1 cellular context compared by ENCODE assay signal in the genomic region with DNA sequence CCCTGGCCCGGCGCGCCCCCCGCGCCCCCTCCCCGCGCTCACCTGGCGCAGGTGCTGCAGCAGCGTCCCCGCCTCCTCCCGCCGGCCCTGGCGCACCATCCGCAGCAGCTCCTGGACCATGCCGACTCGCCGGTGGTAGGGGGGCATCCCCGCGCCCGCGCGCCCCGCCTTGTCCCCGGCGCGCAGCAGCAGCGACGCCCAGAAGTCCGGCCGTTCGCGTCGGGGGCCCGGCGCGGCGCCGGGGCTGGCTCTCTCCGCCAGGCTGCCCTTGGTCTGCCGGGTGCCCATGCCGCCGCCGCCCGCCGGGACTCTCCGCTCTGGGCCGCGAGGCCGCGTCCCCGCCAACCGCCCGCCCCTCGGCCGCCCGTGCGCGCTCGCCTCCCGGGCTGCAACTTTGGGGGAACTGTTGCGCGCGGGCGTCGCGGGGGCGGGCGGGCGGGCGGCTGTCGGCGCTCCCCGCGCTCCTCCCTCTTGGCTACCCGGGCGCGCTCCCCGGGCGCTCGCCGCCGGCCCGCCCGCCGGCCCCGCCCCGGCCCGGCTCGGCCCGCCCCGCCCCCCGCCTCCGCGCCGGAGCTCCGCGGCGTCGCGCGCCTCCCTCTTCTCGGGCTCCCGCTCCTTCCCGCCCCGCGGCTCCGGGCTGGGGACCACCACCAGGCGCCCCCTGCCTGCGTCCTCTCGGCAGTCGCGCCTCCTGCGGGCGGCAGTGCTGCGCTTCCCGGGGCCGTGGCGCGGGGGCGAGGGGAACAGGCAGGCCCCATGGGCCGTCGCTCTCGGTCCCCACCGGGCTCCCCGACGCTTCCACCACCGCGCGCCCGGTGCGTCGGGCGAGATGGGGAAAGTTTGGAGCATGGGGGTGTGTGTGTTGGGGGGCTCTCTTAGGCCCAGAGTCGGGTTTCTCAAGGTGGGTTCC.
TF ChIP-seq lines count a peak whose summit lies in the region.

Gene LRRC75A, minus strand, starts transcription at position 491 of the 910 bp plus-strand sequence. Its CDS starts 203 bp downstream, at position 288.

TF ChIP-seq in HEK293, 187 proteins besides CTCF, POLR2A, EP300 and RAD21 (continued from another document and continues in another):
- TF ChIP-seq, protein P1, sequence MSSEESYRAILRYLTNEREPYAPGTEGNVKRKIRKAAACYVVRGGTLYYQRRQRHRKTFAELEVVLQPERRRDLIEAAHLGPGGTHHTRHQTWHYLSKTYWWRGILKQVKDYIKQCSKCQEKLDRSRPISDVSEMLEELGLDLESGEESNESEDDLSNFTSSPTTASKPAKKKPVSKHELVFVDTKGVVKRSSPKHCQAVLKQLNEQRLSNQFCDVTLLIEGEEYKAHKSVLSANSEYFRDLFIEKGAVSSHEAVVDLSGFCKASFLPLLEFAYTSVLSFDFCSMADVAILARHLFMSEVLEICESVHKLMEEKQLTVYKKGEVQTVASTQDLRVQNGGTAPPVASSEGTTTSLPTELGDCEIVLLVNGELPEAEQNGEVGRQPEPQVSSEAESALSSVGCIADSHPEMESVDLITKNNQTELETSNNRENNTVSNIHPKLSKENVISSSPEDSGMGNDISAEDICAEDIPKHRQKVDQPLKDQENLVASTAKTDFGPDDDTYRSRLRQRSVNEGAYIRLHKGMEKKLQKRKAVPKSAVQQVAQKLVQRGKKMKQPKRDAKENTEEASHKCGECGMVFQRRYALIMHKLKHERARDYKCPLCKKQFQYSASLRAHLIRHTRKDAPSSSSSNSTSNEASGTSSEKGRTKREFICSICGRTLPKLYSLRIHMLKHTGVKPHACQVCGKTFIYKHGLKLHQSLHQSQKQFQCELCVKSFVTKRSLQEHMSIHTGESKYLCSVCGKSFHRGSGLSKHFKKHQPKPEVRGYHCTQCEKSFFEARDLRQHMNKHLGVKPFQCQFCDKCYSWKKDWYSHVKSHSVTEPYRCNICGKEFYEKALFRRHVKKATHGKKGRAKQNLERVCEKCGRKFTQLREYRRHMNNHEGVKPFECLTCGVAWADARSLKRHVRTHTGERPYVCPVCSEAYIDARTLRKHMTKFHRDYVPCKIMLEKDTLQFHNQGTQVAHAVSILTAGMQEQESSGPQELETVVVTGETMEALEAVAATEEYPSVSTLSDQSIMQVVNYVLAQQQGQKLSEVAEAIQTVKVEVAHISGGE (tag by site-specific recombination; conservative IDR thresholded peaks at IDR 0.05; ENCODE audit: low read depth) = no peak
- TF ChIP-seq ZNF214 (tag by site-specific recombination; IDR thresholded peaks at IDR 0.05; ENCODE audit: borderline replicate concordance) (no peak), YY1 (tag by site-specific recombination; IDR thresholded peaks at IDR 0.05) (no peak), ZNF629 (tag by site-specific recombination; IDR thresholded peaks at IDR 0.05) (no peak), GLIS1 (tag by site-specific recombination; IDR thresholded peaks at IDR 0.05) (peak; percentile 76), ELK4 (IDR thresholded peaks at IDR 0.05; ENCODE audit: borderline replicate concordance, low read depth, low read length) (no peak), ZXDB (tag by site-specific recombination; IDR thresholded peaks at IDR 0.05) (no peak), ZBTB1 (tag by site-specific recombination; IDR thresholded peaks at IDR 0.05) (no peak), ZNF398 (tag by site-specific recombination; IDR thresholded peaks at IDR 0.05) (no peak), ZNF48 (tag by site-specific recombination; IDR thresholded peaks at IDR 0.05) (no peak), EGR2 (tag by site-specific recombination; IDR thresholded peaks at IDR 0.05; ENCODE audit: low read depth) (no peak), ZNF274 (IDR thresholded peaks at IDR 0.05; ENCODE audit: low read length) (no peak), ZNF274 (tag by site-specific recombination; IDR thresholded peaks at IDR 0.05; ENCODE audit: borderline replicate concordance) (no peak), ZFP41 (tag by site-specific recombination; IDR thresholded peaks at IDR 0.05; ENCODE audit: borderline replicate concordance) (no peak), ZSCAN23 (tag by site-specific recombination; IDR thresholded peaks at IDR 0.05) (no peak), ZFP3 (tag by site-specific recombination; IDR thresholded peaks at IDR 0.05; ENCODE audit: low read depth) (no peak), ZNF707 (tag by site-specific recombination; IDR thresholded peaks at IDR 0.05) (no peak), GLIS2 (tag by site-specific recombination; IDR thresholded peaks at IDR 0.05) (peak; percentile 51; the same call in 1 of the 2 replicates), ZNF530 (tag by site-specific recombination; IDR thresholded peaks at IDR 0.05; ENCODE audit: low read depth) (no peak), ZFHX2 (tag by site-specific recombination; conservative IDR thresholded peaks at IDR 0.05) (peak; percentile 27; the same call in 1 of the 2 replicates), WT1 (tag by site-specific recombination; IDR thresholded peaks at IDR 0.05) (no peak), ZFP69B (tag by site-specific recombination; IDR thresholded peaks at IDR 0.05) (no peak), ZBTB48 (tag by site-specific recombination; IDR thresholded peaks at IDR 0.05) (no peak), ZNF266 (tag by site-specific recombination; IDR thresholded peaks at IDR 0.05; ENCODE audit: low read depth) (no peak), ZNF335 (tag by site-specific recombination; conservative IDR thresholded peaks at IDR 0.05) (no peak; the same call in 1 of the 2 replicates), SALL2 (tag by site-specific recombination; IDR thresholded peaks at IDR 0.05; ENCODE audit: borderline replicate concordance) (no peak), SP7 (tag by site-specific recombination; IDR thresholded peaks at IDR 0.05) (no peak), ZBTB26 (tag by site-specific recombination; optimal IDR thresholded peaks at IDR 0.05) (peak; percentile 31), ZNF792 (tag by site-specific recombination; IDR thresholded peaks at IDR 0.05) (no peak), ZNF596 (tag by site-specific recombination; IDR thresholded peaks at IDR 0.05) (no peak), TCF7L2 (IDR thresholded peaks at IDR 0.05; ENCODE audit: borderline replicate concordance, low read depth, low read length) (no peak), ZNF248 (tag by site-specific recombination; IDR thresholded peaks at IDR 0.05) (no peak), SP2 (tag by site-specific recombination; IDR thresholded peaks at IDR 0.05) (no peak), INSM2 (tag by site-specific recombination; IDR thresholded peaks at IDR 0.05) (no peak), ZNF488 (tag by site-specific recombination; IDR thresholded peaks at IDR 0.05) (no peak), ZNF513 (tag by site-specific recombination; IDR thresholded peaks at IDR 0.05) (no peak)
- TF ChIP-seq, protein P2, sequence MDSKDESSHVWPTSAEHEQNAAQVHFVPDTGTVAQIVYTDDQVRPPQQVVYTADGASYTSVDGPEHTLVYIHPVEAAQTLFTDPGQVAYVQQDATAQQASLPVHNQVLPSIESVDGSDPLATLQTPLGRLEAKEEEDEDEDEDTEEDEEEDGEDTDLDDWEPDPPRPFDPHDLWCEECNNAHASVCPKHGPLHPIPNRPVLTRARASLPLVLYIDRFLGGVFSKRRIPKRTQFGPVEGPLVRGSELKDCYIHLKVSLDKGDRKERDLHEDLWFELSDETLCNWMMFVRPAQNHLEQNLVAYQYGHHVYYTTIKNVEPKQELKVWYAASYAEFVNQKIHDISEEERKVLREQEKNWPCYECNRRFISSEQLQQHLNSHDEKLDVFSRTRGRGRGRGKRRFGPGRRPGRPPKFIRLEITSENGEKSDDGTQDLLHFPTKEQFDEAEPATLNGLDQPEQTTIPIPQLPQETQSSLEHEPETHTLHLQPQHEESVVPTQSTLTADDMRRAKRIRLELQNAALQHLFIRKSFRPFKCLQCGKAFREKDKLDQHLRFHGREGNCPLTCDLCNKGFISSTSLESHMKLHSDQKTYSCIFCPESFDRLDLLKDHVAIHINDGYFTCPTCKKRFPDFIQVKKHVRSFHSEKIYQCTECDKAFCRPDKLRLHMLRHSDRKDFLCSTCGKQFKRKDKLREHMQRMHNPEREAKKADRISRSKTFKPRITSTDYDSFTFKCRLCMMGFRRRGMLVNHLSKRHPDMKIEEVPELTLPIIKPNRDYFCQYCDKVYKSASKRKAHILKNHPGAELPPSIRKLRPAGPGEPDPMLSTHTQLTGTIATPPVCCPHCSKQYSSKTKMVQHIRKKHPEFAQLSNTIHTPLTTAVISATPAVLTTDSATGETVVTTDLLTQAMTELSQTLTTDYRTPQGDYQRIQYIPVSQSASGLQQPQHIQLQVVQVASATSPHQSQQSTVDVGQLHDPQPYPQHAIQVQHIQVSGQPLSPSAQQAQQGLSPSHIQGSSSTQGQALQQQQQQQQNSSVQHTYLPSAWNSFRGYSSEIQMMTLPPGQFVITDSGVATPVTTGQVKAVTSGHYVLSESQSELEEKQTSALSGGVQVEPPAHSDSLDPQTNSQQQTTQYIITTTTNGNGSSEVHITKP (tag by site-specific recombination; IDR thresholded peaks at IDR 0.05) = peak; percentile 59; the same call in 1 of the 2 replicates
